7 cellular contexts compared by ENCODE assay signal in genomic region chr14:74913986-74914573, GRCh38. TPM values are rescaled to one million over a fixed set of nuclear protein-coding genes. Genes with fewer than 3 reads are reported as not detected.
A peak's percentile ranks its signal among the peaks of the same experiment; 100 is the strongest.
DNase-seq lines count a peak whose midpoint lies in the region; ATAC-seq, FAIRE-seq and TF ChIP-seq lines count a peak whose summit lies in the region.

No MANE protein-coding gene starts in this region.

- H3K36me3 ChIP-seq in Karpas-422 (ENCODE audit: insufficient read depth, low read length): no peaks in the 10 kb centered on the region
- H3K36me3 ChIP-seq in adrenal gland (replicated peaks in 1 of 2): no peaks in the 10 kb centered on the region

- peak overlapping the region; percentile 40; the same call in 1 of the 2 replicates for H2AFZ ChIP-seq in Karpas-422 (ENCODE audit: low read length)

- H4K20me1 ChIP-seq in Karpas-422 (ENCODE audit: insufficient read depth, low read depth, low read length): no peaks in the 10 kb centered on the region

- H3K9ac ChIP-seq in Karpas-422 (ENCODE audit: low read length): peak overlapping the region; percentile 27; the same call in 1 of the 2 replicates

- intact Hi-C loops in adrenal gland (cut with DNase I) (loop anchor here in 1 of 2 donors (10.0 kb wide), 1 partner anchor 171 kb away; no protein-coding TSS in a partner anchor), left cardiac atrium (cut with DNase I) (loop anchor here in 1 of 2 donors (2.0 kb wide), 1 partner anchor 169 kb away; no protein-coding TSS in a partner anchor)

- ATAC-seq in left cardiac atrium: peak; percentile 63 to 65
- no peak for ATAC-seq in HG03460 (IDR thresholded peaks at IDR 0.05; ENCODE audit: unreplicated experiment)
- ATAC-seq in HG02870 (IDR thresholded peaks at IDR 0.05; ENCODE audit: unreplicated experiment): no peak

- H3K27me3 ChIP-seq in Karpas-422 (ENCODE audit: low read length) (no peaks in the 10 kb centered on the region), adrenal gland (no peaks in the 10 kb centered on the region)

- peak; percentile 53 to 80 (median 70) for TF ChIP-seq CTCF in adrenal gland (IDR thresholded peaks at IDR 0.05)
- TF ChIP-seq CTCF in retinal pigment epithelial cell (conservative IDR thresholded peaks at IDR 0.05; ENCODE audit: low read depth, low read length): peak; percentile 94

- TF ChIP-seq POLR2A in adrenal gland (IDR thresholded peaks at IDR 0.05): no peak

- DNase-seq in Karpas-422: peak; percentile 90
- DNase-seq in adrenal gland: peak; percentile 64 to 87 (median 81)
- DNase-seq in left cardiac atrium: peak; percentile 80
- no peak for DNase-seq in retinal pigment epithelial cell (ENCODE audit: low read depth)

- no peak overlapping the region for H3K4me2 ChIP-seq in Karpas-422 (ENCODE audit: low read depth, low read length, poor library complexity, severe bottlenecking)

- H3K9me3 ChIP-seq in Karpas-422 (ENCODE audit: low read length): no peaks in the 10 kb centered on the region
- H3K9me3 ChIP-seq in adrenal gland (replicated peaks in 1 of 3): no peaks in the 10 kb centered on the region

- WGBS in adrenal gland, 4 donors: 31 to 66% (median 47%) methylated on average over 2 to 6 of the region's 6 CpGs

- no peaks in the 10 kb centered on the region for H3K9me2 ChIP-seq in Karpas-422 (replicated peaks; ENCODE audit: insufficient read depth, low read length)

- H3K4me3 ChIP-seq in Karpas-422 (ENCODE audit: low read length) (no peak overlapping the region), adrenal gland (no peak overlapping the region), retinal pigment epithelial cell (ENCODE audit: low read length) (no peak overlapping the region)

- FAIRE-seq in G401.6 (lab: Jason Lieb, UNC): peak; percentile 92

- peak overlapping the region; percentile 13; the same call in 1 of the 2 replicates for H3K27ac ChIP-seq in Karpas-422 (ENCODE audit: low read length)
- H3K27ac ChIP-seq in adrenal gland: peak overlapping the region in 1 of 5 donors; percentile 49

- no peaks in the 10 kb centered on the region for H3K79me2 ChIP-seq in Karpas-422 (ENCODE audit: low read length)

- H3K4me1 ChIP-seq in Karpas-422 (ENCODE audit: low read length) (peaks cover 18% of the 10 kb centered on the region), adrenal gland (replicated peaks in 1 of 2) (peaks cover 0 to 7% of the 10 kb centered on the region in 2 donors)

RNA-seq across cellular contexts. Expression of gene RPS6KL1, which starts 9.0 kb away (rescaled TPM):
- total RNA-seq in Karpas-422 (2014; rRNA removed; shearing (Covaris generic); ENCODE audit: low replicate concordance): 34.3 and 60.2 TPM in 2 replicates
- total RNA-seq in adrenal gland: 10 to 100 TPM in 1 of 8 donors, 1 to 10 TPM in 7; 2.0 to 23.9 (median 5.3) TPM
- 10 to 100 TPM in 2 of 3 donors, 1 to 10 TPM in 1; 3.9 to 28.2 (median 12.3) TPM for polyA plus RNA-seq in adrenal gland
- total RNA-seq in left cardiac atrium: 10 to 100 TPM; 11.9 to 15.4 TPM

RNA-seq across cellular contexts. Expression of gene DLST, which starts 32.4 kb away (rescaled TPM):
- 101 and 105 TPM in 2 replicates for total RNA-seq in Karpas-422 (2014; rRNA removed; shearing (Covaris generic); ENCODE audit: low replicate concordance)
- total RNA-seq in adrenal gland (100 to 1,000 TPM; 128 to 205 (median 162) TPM), left cardiac atrium (100 to 1,000 TPM; 133 to 137 TPM)
- polyA plus RNA-seq in adrenal gland: 100 to 1,000 TPM in 1 of 3 donors, 10 to 100 TPM in 2; 42.0 to 137 (median 54.0) TPM

RNA-seq across cellular contexts. Expression of gene PROX2, which starts 38.1 kb away (rescaled TPM):
- total RNA-seq in Karpas-422 (2014; rRNA removed; shearing (Covaris generic); ENCODE audit: low replicate concordance): 2.3 and 2.6 TPM in 2 replicates
- total RNA-seq in adrenal gland (not detected), left cardiac atrium (not detected)
- polyA plus RNA-seq in adrenal gland: under 1 TPM in 1 of 3 donors, not detected in 2; 0.08 TPM

RNA-seq across cellular contexts. Expression of gene PGF, which starts 41.3 kb away (rescaled TPM):
- total RNA-seq in Karpas-422 (2014; rRNA removed; shearing (Covaris generic); ENCODE audit: low replicate concordance): 3.5 and 8.3 TPM in 2 replicates
- total RNA-seq in adrenal gland: 10 to 100 TPM in 3 of 8 donors, 1 to 10 TPM in 5; 2.1 to 12.7 (median 5.3) TPM
- polyA plus RNA-seq in adrenal gland: 1 to 10 TPM; 1.7 to 5.1 (median 4.5) TPM
- total RNA-seq in left cardiac atrium: 1 to 10 TPM; 4.6 to 5.0 TPM

Comparison
In these comparisons a context has a peak if more than half of its experiments do, and no peak if none do; other contexts are left out.
1. ATAC-seq: peak in left cardiac atrium (2 of 2); none in HG03460 (single experiment) and HG02870 (single experiment).